2 cellular contexts compared by ENCODE assay signal in genomic region chr2:136378712-136379595, GRCh38.
TF ChIP-seq lines count a peak whose summit lies in the region.

No MANE protein-coding gene starts in this region.

TF ChIP-seq in HCT116, 20 proteins besides CTCF, POLR2A, EP300 and RAD21:
- TF ChIP-seq ATF3 (IDR thresholded peaks at IDR 0.05), result no peak
- no peak for TF ChIP-seq MAX (IDR thresholded peaks at IDR 0.05)
- no peak for TF ChIP-seq JUND (IDR thresholded peaks at IDR 0.05)
- TF ChIP-seq EGR1 (IDR thresholded peaks at IDR 0.05; ENCODE audit: low read depth), result no peak
- TF ChIP-seq ELF1 (IDR thresholded peaks at IDR 0.05; ENCODE audit: borderline replicate concordance, low read depth), result no peak
- no peak for TF ChIP-seq FOSL1 (IDR thresholded peaks at IDR 0.05; ENCODE audit: low read depth)
- TF ChIP-seq REST (IDR thresholded peaks at IDR 0.05; ENCODE audit: low read depth), result no peak
- no peak for TF ChIP-seq SP1 (IDR thresholded peaks at IDR 0.05; ENCODE audit: low read depth)
- TF ChIP-seq POLR2AphosphoS5 (IDR thresholded peaks at IDR 0.05; ENCODE audit: low read depth, low read length), result no peak
- TF ChIP-seq CEBPB (IDR thresholded peaks at IDR 0.05; ENCODE audit: low read depth), result no peak
- no peak for TF ChIP-seq SRF (IDR thresholded peaks at IDR 0.05; ENCODE audit: low read depth)
- no peak for TF ChIP-seq EZH2phosphoT487 (IDR thresholded peaks at IDR 0.05; ENCODE audit: borderline replicate concordance)
- TF ChIP-seq EZH2 (IDR thresholded peaks at IDR 0.05), result no peak
- TF ChIP-seq YY1 (IDR thresholded peaks at IDR 0.05; ENCODE audit: extremely low read depth, insufficient replicate concordance, low read depth, low read length), result no peak
- no peak for TF ChIP-seq ZNF274 (IDR thresholded peaks at IDR 0.05; ENCODE audit: low read depth, low read length)
TF ChIP-seq in HCT116: peak in this region for 0.

TF ChIP-seq in H1, 55 proteins besides CTCF, POLR2A, EP300 and RAD21:
- no peak for TF ChIP-seq SIN3A (conservative IDR thresholded peaks at IDR 0.05 in 1 of 2, IDR thresholded peaks at IDR 0.05 in 1 of 2; ENCODE audit: low read depth in 1 of 2, low read length in 2 of 2)
- no peak for TF ChIP-seq SAP30 (IDR thresholded peaks at IDR 0.05; ENCODE audit: insufficient read depth, insufficient replicate concordance, low read length)
- no peak for TF ChIP-seq TAF1 (IDR thresholded peaks at IDR 0.05; ENCODE audit: low read depth, low read length)
- no peak for TF ChIP-seq EZH2 (IDR thresholded peaks at IDR 0.05; ENCODE audit: low read depth, low read length, severe bottlenecking)
- TF ChIP-seq HDAC6 (IDR thresholded peaks at IDR 0.05; ENCODE audit: low read depth, low read length), result no peak
- no peak for TF ChIP-seq MAFK (IDR thresholded peaks at IDR 0.05; ENCODE audit: low read depth, low read length)
- no peak for TF ChIP-seq POLR2AphosphoS5 (IDR thresholded peaks at IDR 0.05; ENCODE audit: low read depth, low read length)
- no peak for TF ChIP-seq ZNF274 (IDR thresholded peaks at IDR 0.05; ENCODE audit: borderline replicate concordance, extremely low read depth, low read length)
- TF ChIP-seq TBP (IDR thresholded peaks at IDR 0.05; ENCODE audit: low read depth, low read length), result no peak
- TF ChIP-seq EGR1 (IDR thresholded peaks at IDR 0.05; ENCODE audit: borderline replicate concordance, low read depth, low read length), result no peak
